ENCODE assay signal across 8 cellular contexts in the genomic region with DNA sequence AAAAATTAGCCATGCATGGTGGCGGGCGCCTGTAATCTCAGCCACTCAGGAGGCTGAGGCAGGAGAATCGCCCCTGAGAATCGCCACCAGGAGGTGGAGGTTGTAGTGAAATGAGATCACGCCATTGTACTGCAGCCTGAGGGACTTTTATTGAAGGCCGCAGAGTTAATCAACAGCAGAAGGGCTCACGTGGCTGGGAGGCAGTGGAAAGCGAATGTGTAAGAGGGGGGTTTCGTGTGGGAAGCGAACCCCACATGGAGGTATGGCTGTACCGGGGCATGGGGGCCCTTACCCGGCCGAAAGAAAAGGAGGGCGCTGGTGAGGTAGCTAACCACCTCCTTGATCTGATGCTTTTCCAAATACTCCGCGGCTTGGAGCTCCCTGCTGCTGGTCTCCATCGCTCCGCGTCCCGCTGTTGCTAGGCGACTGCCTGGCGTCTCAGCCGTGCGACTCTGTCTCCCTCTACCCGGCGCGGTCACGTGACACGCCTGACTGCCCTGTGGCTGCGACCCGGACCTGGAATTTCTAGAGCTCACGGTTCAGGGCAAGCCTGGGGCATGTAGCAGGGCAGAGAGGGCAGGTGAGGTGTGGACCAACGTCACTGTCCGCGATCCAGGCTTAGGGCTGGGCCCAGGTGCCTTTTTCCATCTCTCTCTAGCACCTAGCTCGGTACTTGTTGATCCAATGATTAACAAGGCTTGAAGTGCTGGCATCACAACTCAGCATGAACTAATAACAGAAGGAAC. TPM values are rescaled to one million over a fixed set of nuclear protein-coding genes. Genes with fewer than 3 reads are reported as not detected.
A peak's percentile ranks its signal among the peaks of the same experiment; 100 is the strongest.
DNase-seq lines count a peak whose midpoint lies in the region; ATAC-seq and TF ChIP-seq lines count a peak whose summit lies in the region.

A gene with protein sequence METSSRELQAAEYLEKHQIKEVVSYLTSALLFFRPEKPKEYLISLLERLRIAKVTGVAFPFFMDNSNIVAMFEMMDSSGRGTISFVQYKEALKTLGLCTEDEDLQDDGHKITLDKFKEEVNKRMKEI (minus strand): TSS at position 428 of the 746 bp plus-strand sequence. CDS start 30 bp downstream, at position 398.

- DNase-seq in CD8-positive, alpha-beta memory T cell, result peak in 4 of 5 donors; percentile 10 to 60 (median 24)
- peak; percentile 93 for DNase-seq in HK-2 (ENCODE audit: unreplicated experiment)
- peak in 2 of 3 donors; percentile 14 to 27 for DNase-seq in T-helper 17 cell
- peak; percentile 1 for DNase-seq in central memory CD4-positive, alpha-beta T cell
- peak; percentile 67 for DNase-seq in inferior parietal cortex (ENCODE audit: extremely low spot score)
- peak; percentile 86 for DNase-seq in spleen
- no peak for DNase-seq in SKM-1 (lab: John Stamatoyannopoulos, UW; ENCODE audit: unreplicated experiment)

- POLR2A ChIA-PET in CD8-positive, alpha-beta memory T cell (lab: Charles Lee), result no interaction called here

- intact Hi-C loops in spleen (cut with DNase I; ENCODE audit: low total_unique reads), result no loop called here

- TF ChIP-seq CTCF in spleen (IDR thresholded peaks at IDR 0.05 in 8 of 11, conservative IDR thresholded peaks at IDR 0.05 in 3 of 11), result no peak

- CTCF ChIA-PET in CD8-positive, alpha-beta memory T cell (lab: Charles Lee), result interaction anchor here (0.5 kb wide), 1 partner anchor 663 kb away, joined by 3 read pairs; no protein-coding TSS in a partner anchor

- no peak within 1 kb of the TSS for H3K27ac Mint-ChIP-seq in CD8-positive, alpha-beta memory T cell
- H3K27ac Mint-ChIP-seq in T-helper 17 cell, result no peak within 1 kb of the TSS

- no peak within 1 kb of the TSS for H3K27ac ChIP-seq in CD8-positive, alpha-beta memory T cell (ENCODE audit: low read depth, low read length)
- H3K27ac ChIP-seq in spleen, result no peak within 1 kb of the TSS

- H3K4me1 ChIP-seq in CD8-positive, alpha-beta memory T cell (ENCODE audit: insufficient read depth, low read length), result peaks cover 7% of the 10 kb centered on the region
- peaks cover 0 to 10% (median 7%) of the 10 kb centered on the region in 6 donors for H3K4me1 ChIP-seq in spleen

- H3K4me1 Mint-ChIP-seq in CD8-positive, alpha-beta memory T cell, result peaks cover 6 to 8% (median 7%) of the 10 kb centered on the region in 3 donors
- H3K4me1 Mint-ChIP-seq in T-helper 17 cell, result peaks cover 9% of the 10 kb centered on the region

- no peak for TF ChIP-seq POLR2A in spleen (IDR thresholded peaks at IDR 0.05)

- H3K9me3 Mint-ChIP-seq in CD8-positive, alpha-beta memory T cell, result peaks cover 0 to 10% (median 4%) of the 10 kb centered on the region in 5 donors

- H3K9me3 ChIP-seq in CD8-positive, alpha-beta memory T cell (ENCODE audit: low read length), result no peaks in the 10 kb centered on the region
- H3K9me3 ChIP-seq in T-helper 17 cell (ENCODE audit: control insufficient read depth, low read length, poor library complexity, severe bottlenecking), result no peaks in the 10 kb centered on the region
- peaks cover 0 to 21% (median 13%) of the 10 kb centered on the region in 8 donors for H3K9me3 ChIP-seq in spleen

- H3K36me3 ChIP-seq in CD8-positive, alpha-beta memory T cell (ENCODE audit: insufficient read depth, low read length), result no peaks in the 10 kb centered on the region
- H3K36me3 ChIP-seq in spleen, result no peaks in the 10 kb centered on the region

- H3K36me3 Mint-ChIP-seq in CD8-positive, alpha-beta memory T cell, result peaks cover 0 to 18% (median 5%) of the 10 kb centered on the region in 3 donors
- H3K36me3 Mint-ChIP-seq in T-helper 17 cell (ENCODE audit: low read depth), result no peaks in the 10 kb centered on the region

- 14 to 30% (median 17%) methylated on average over 21 to 36 of the region's 36 CpGs for WGBS in spleen, 5 donors

- no peaks in the 10 kb centered on the region for H3K27me3 ChIP-seq in CD8-positive, alpha-beta memory T cell (ENCODE audit: insufficient read depth, low read length, poor library complexity, severe bottlenecking)
- peaks cover 0 to 17% (median 8%) of the 10 kb centered on the region in 7 donors for H3K27me3 ChIP-seq in spleen (replicated peaks in 1 of 7)

- peak within 1 kb of the TSS; percentile 58 to 89 (median 69) for H3K4me3 Mint-ChIP-seq in CD8-positive, alpha-beta memory T cell
- H3K4me3 Mint-ChIP-seq in T-helper 17 cell, result peak within 1 kb of the TSS; percentile 77

- peaks cover 9 to 22% of the 10 kb centered on the region in 2 donors for H3K27me3 Mint-ChIP-seq in CD8-positive, alpha-beta memory T cell
- H3K27me3 Mint-ChIP-seq in T-helper 17 cell, result peaks cover 17% of the 10 kb centered on the region

- ATAC-seq in GM19463 (IDR thresholded peaks at IDR 0.05; ENCODE audit: unreplicated experiment) (peak; percentile 82), T-helper 17 cell (peak; percentile 63)

- peak within 1 kb of the TSS; percentile 36 for H3K4me3 ChIP-seq in CD8-positive, alpha-beta memory T cell (ENCODE audit: low read length)
- H3K4me3 ChIP-seq in spleen, result peak within 1 kb of the TSS in 6 of 8 donors; percentile 5 to 61 (median 24)

RNA-seq across cellular contexts. Expression of the gene that starts here (rescaled TPM):
- not detected for total RNA-seq in CD8-positive, alpha-beta memory T cell
- not detected for polyA plus RNA-seq in CD8-positive, alpha-beta memory T cell
- total RNA-seq in T-helper 17 cell (1 to 10 TPM; 1.0 to 1.5 TPM), spleen (1 to 10 TPM in 1 of 7 donors, not detected in 6; 1.3 TPM)
- polyA plus RNA-seq in spleen, result under 1 TPM in 1 of 3 donors, not detected in 2; 0.08 TPM

Comparison
In these comparisons a context has a peak if more than half of its experiments do, and no peak if none do; other contexts are left out.
1. Peak in DNase-seq and H3K4me3 ChIP-seq in CD8-positive, alpha-beta memory T cell; RNA of the gene not detected or under 1 TPM.